In the genomic region with DNA sequence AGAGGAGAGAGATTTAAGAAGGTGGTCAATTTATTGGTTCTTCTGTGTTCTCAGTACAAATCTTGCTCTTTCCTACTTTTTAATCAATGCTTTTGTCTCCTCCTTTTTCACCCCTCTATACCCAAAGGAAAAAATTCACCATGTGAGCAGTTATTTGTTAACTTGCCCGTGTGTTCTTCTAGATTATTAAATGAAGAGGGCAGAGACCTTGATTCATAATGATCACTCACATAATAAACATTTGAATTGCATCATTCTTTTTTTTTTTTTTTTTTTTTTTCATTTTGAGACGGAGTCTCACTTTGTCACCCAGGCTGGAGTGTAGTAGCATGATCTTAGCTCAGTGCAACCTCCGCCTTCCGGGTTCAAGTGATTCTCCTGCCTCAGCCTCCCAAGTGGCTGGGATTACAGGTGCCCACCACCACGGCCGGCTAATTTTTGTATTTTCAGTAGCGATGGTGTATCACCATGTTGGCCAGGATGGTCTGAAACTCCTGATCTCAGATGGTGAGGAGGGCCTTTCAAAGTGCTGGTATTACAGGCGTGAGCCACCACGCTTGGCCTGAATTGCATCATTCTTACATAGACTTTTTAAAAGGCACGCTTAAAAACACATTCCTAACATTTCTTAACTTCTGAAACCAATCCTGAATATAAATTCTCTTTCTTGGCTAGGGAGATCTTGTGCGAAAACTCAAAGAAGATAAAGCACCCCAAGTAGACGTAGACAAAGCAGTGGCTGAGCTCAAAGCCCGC, we compare ENCODE assay signal across 15 cellular contexts. TPM values are rescaled to one million over a fixed set of nuclear protein-coding genes. Genes with fewer than 3 reads are reported as not detected.
DNase-seq lines count a peak whose midpoint lies in the region; ATAC-seq, FAIRE-seq and TF ChIP-seq lines count a peak whose summit lies in the region.
"Had no signal": no experiment of that assay in that cellular context is flagged by ENCODE, and none has a peak within 500 bp of the region (broad histone marks: within the 10 kb centered on the region; RNA-seq: fewer than 3 reads in every experiment).

No MANE protein-coding gene starts in this region.

- H3K4me3 ChIP-seq in A549: 0 out of 3 replicates have a peak overlapping the region, but pooled peaks have one; percentile 2
- H3K4me3 ChIP-seq in stomach: no peak overlapping the region
- H3K4me3 ChIP-seq: sigmoid colon, SJCRH30, upper lobe of left lung had no signal

- TF ChIP-seq POLR2A in A549 (IDR thresholded peaks at IDR 0.05; ENCODE audit: low read length): no peak
- TF ChIP-seq POLR2A in stomach (IDR thresholded peaks at IDR 0.05): no peak

- peak overlapping the region; percentile 83 for H3K4me2 ChIP-seq in A549

- ATAC-seq in A549 (no peak), Right ventricle myocardium inferior (no peak), GM18498 (IDR thresholded peaks at IDR 0.05; ENCODE audit: unreplicated experiment) (no peak)

- WGBS in A549 (ENCODE audit: missing lambda C conversion rate): 84% methylated on average over 13 of the region's 13 CpGs
- 84 to 93% (median 90%) methylated on average over 13 of the region's 13 CpGs for WGBS in stomach, 5 donors

- peak overlapping the region; percentile 54 for H3K4me3 Mint-ChIP-seq in activated CD4-positive, alpha-beta memory T cell treated with anti-CD3 and anti-CD28 coated beads for 36 hours

- TF ChIP-seq EP300 in A549 (IDR thresholded peaks at IDR 0.05) (no peak), stomach (IDR thresholded peaks at IDR 0.05) (no peak)

- no peaks in the 10 kb centered on the region for H3K27me3 Mint-ChIP-seq in activated CD4-positive, alpha-beta memory T cell treated with anti-CD3 and anti-CD28 coated beads for 36 hours

- peak overlapping the region; percentile 51 for H3K27ac Mint-ChIP-seq in activated CD4-positive, alpha-beta memory T cell treated with anti-CD3 and anti-CD28 coated beads for 36 hours

- peaks cover 75% of the 10 kb centered on the region for H3K36me3 Mint-ChIP-seq in activated CD4-positive, alpha-beta memory T cell treated with anti-CD3 and anti-CD28 coated beads for 36 hours

- H3K36me3 ChIP-seq in stomach: peaks cover 38 to 48% (median 48%) of the 10 kb centered on the region in 4 donors

- POLR2A ChIA-PET in A549 (lab: Yijun Ruan, JAX): no interaction called here
- POLR2A ChIA-PET in activated CD4-positive, alpha-beta memory T cell treated with anti-CD3 and anti-CD28 coated beads for 36 hours (lab: Charles Lee): interaction anchor here (0.6 kb wide), 1 partner anchor 11 kb away, joined by 3 read pairs; no protein-coding TSS in a partner anchor

- H3K27ac ChIP-seq in A549: peak overlapping the region in 1 of 2 experiments; percentile 22; a peak in 1 of 6 replicates
- no peak overlapping the region for H3K27ac ChIP-seq in stomach
- H3K27ac ChIP-seq: sigmoid colon, SJCRH30, upper lobe of left lung had no signal

- CTCF ChIA-PET in A549 (lab: Yijun Ruan, JAX): interaction anchor here (0.6 kb wide), 1 partner anchor 330 kb away, joined by 3 read pairs; no protein-coding TSS in a partner anchor
- CTCF ChIA-PET in activated CD4-positive, alpha-beta memory T cell treated with anti-CD3 and anti-CD28 coated beads for 36 hours (lab: Charles Lee): no interaction called here

- DNase-seq in A549 (ENCODE audit: low read depth in 1 of 2, low spot score in 1 of 2): no peak
- DNase-seq in EH (ENCODE audit: low read depth): peak; percentile 46
- no peak for DNase-seq in activated CD4-positive, alpha-beta memory T cell treated with anti-CD3 and anti-CD28 coated beads for 36 hours
- peak; percentile 49 for DNase-seq in fibroblast of gingiva (ENCODE audit: low read depth)
- DNase-seq in Right ventricle myocardium inferior (ENCODE audit: missing footprints): no peak
- no peak for DNase-seq in stomach
- DNase-seq in occipital lobe (lab: John Stamatoyannopoulos, UW): no peak
- DNase-seq: amniotic stem cell, COR-L47, MM.1S, sigmoid colon, SJCRH30, upper lobe of left lung had no signal

- peaks cover 42% of the 10 kb centered on the region for H3K4me1 Mint-ChIP-seq in activated CD4-positive, alpha-beta memory T cell treated with anti-CD3 and anti-CD28 coated beads for 36 hours (ENCODE audit: low read depth)

- intact Hi-C loops in activated CD4-positive, alpha-beta memory T cell treated with anti-CD3 and anti-CD28 coated beads for 36 hours (cut with micrococcal nuclease): loop anchor here (10.0 kb wide), 1 partner anchor 1897 kb away; the partner anchor contains the start of genes AVL9 and LSM5
- intact Hi-C loops in Right ventricle myocardium inferior (cut with DNase I) (no loop called here), stomach (cut with DNase I; ENCODE audit: low total_unique reads) (no loop called here)

- no peaks in the 10 kb centered on the region for H3K27me3 ChIP-seq in stomach
- H3K27me3 ChIP-seq: sigmoid colon, SJCRH30, upper lobe of left lung had no signal

- TF ChIP-seq RAD21 in A549 (conservative IDR thresholded peaks at IDR 0.05 in 1 of 2, IDR thresholded peaks at IDR 0.05 in 1 of 2): no peak

- no peaks in the 10 kb centered on the region for H3K9me3 Mint-ChIP-seq in activated CD4-positive, alpha-beta memory T cell treated with anti-CD3 and anti-CD28 coated beads for 36 hours

- TF ChIP-seq CTCF in A549 (IDR thresholded peaks at IDR 0.05) (no peak), stomach (IDR thresholded peaks at IDR 0.05) (no peak)

- no peak for FAIRE-seq in A549 (lab: Jason Lieb, UNC)
- FAIRE-seq: endometrium had no signal

- no peaks in the 10 kb centered on the region for H3K9me3 ChIP-seq in A549
- no peaks in the 10 kb centered on the region for H3K9me3 ChIP-seq in stomach
- H3K9me3 ChIP-seq: sigmoid colon, SJCRH30, upper lobe of left lung had no signal

- H3K4me1 ChIP-seq in A549 (peaks cover 20% of the 10 kb centered on the region; the same call in 2 of the 3 replicates), stomach (peaks cover 11 to 39% (median 25%) of the 10 kb centered on the region in 4 donors)

TF ChIP-seq in A549, 52 proteins besides CTCF, POLR2A, EP300 and RAD21:
- no peak for TF ChIP-seq HOXA7 (CRISPR knock-in tag; IDR thresholded peaks at IDR 0.05)
- TF ChIP-seq RCOR1 (IDR thresholded peaks at IDR 0.05; ENCODE audit: low read depth, low read length): no peak
- no peak for TF ChIP-seq BHLHE40 (IDR thresholded peaks at IDR 0.05; ENCODE audit: low read depth, low read length)
- TF ChIP-seq, protein P1, sequence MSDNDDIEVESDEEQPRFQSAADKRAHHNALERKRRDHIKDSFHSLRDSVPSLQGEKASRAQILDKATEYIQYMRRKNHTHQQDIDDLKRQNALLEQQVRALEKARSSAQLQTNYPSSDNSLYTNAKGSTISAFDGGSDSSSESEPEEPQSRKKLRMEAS (IDR thresholded peaks at IDR 0.05): no peak
- no peak for TF ChIP-seq ELK1 (IDR thresholded peaks at IDR 0.05; ENCODE audit: low read depth, low read length)
- no peak for TF ChIP-seq CEBPB (IDR thresholded peaks at IDR 0.05)
- TF ChIP-seq BCL3 (IDR thresholded peaks at IDR 0.05): no peak
- TF ChIP-seq MAZ (IDR thresholded peaks at IDR 0.05; ENCODE audit: borderline replicate concordance, low read depth, low read length): no peak
- TF ChIP-seq, protein P2, sequence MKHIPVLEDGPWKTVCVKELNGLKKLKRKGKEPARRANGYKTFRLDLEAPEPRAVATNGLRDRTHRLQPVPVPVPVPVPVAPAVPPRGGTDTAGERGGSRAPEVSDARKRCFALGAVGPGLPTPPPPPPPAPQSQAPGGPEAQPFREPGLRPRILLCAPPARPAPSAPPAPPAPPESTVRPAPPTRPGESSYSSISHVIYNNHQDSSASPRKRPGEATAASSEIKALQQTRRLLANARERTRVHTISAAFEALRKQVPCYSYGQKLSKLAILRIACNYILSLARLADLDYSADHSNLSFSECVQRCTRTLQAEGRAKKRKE (CRISPR knock-in tag; IDR thresholded peaks at IDR 0.05; ENCODE audit: low read depth): no peak

RNA-seq across cellular contexts. Expression of gene GARS1, which starts 3.6 kb away (rescaled TPM):
- 608 and 654 TPM in 2 replicates for polyA plus RNA-seq in A549 (2011; rRNA removed)
- 291 and 297 TPM in 2 replicates for polyA plus RNA-seq in A549 (2012; cell fraction: cytosol; rRNA removed)
- polyA plus RNA-seq in A549 (2012; cell fraction: nucleus; rRNA removed): 219 and 296 TPM in 2 replicates
- 134 to 159 TPM (median 140 TPM) in 3 replicates for polyA plus RNA-seq in A549 (2017; fragmentation: RNase III; extraction: RNeasy Plus Mini Kit Qiagen cat#74134 plus additional on column Dnase treatment)
- polyA minus RNA-seq in A549 (2011; rRNA and poly(A)+ RNA removed): 724 and 778 TPM in 2 replicates
- 100 to 1,000 TPM; 345 to 368 TPM for total RNA-seq in activated CD4-positive, alpha-beta memory T cell treated with anti-CD3 and anti-CD28 coated beads for 36 hours
- total RNA-seq in Right ventricle myocardium inferior: 32.3 TPM
- 10 to 100 TPM; 37.5 to 76.8 (median 52.5) TPM for total RNA-seq in stomach
- polyA plus RNA-seq in stomach: 100 to 1,000 TPM in 2 of 3 donors, 10 to 100 TPM in 1; 75.9 to 124 (median 122) TPM
- 47.1 TPM for total RNA-seq in occipital lobe

Comparison
In these comparisons a context has a peak if more than half of its experiments do, and no peak if none do; other contexts are left out.
1. DNase-seq: peak in EH (single experiment) and fibroblast of gingiva (single experiment); none in A549 (0 of 2), activated CD4-positive, alpha-beta memory T cell treated with anti-CD3 and anti-CD28 coated beads for 36 hours (single experiment), Right ventricle myocardium inferior (single experiment), stomach (single experiment) and occipital lobe (single experiment).